In the genomic region with DNA sequence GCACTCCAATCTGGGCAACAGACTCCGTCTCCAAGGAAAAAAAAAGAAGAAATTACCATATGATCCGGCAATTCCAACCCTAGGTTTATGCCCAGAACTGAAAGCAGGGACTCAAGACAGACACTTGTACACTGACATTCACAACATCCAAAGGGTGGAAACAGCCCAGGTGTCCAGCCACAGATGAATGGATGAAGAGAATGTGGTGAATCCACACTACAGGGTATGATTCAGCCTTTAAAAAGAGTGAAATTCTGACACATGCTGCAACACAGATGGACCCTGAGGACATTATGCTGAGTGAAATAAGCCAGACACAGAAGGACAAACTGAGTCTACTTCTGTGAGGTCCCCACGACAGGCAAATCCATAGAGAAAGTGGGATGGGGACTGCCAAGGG, we compare ENCODE assay signal across 11 cellular contexts. TPM values are rescaled to one million over a fixed set of nuclear protein-coding genes. Genes with fewer than 3 reads are reported as not detected.
DNase-seq lines count a peak whose midpoint lies in the region; ATAC-seq, FAIRE-seq and TF ChIP-seq lines count a peak whose summit lies in the region.
"Had no signal": no experiment of that assay in that cellular context is flagged by ENCODE, and none has a peak within 500 bp of the region (broad histone marks: within the 10 kb centered on the region; RNA-seq: fewer than 3 reads in every experiment).

No MANE protein-coding gene starts in this region.

- no peaks in the 10 kb centered on the region for H3K79me2 ChIP-seq in keratinocyte (ENCODE audit: control insufficient read depth, insufficient read depth, low read length)

- H3K27ac Mint-ChIP-seq in activated naive CD4-positive, alpha-beta T cell treated with anti-CD3 and anti-CD28 coated beads, Interleukin-2, amount 50 U/mL, for 24 hours, result peak overlapping the region; percentile 48
- peak overlapping the region; percentile 84 for H3K27ac Mint-ChIP-seq in activated CD8-positive, alpha-beta T cell treated with anti-CD3 and anti-CD28 coated beads for 36 hours

- dilution Hi-C loops in keratinocyte (cut with MboI; ENCODE audit: extremely low pct_ligation_motif_present, low sequenced_read_pairs), result no loop called here

- H3K27me3 ChIP-seq in keratinocyte (ENCODE audit: control insufficient read depth, extremely low read depth, insufficient read depth, low read length) (no peaks in the 10 kb centered on the region), SJCRH30 (no peaks in the 10 kb centered on the region)

- no peak for DNase-seq in activated naive CD4-positive, alpha-beta T cell treated with Interleukin-2 at 50 U/mL for 16 hours
- no peak for DNase-seq in activated CD8-positive, alpha-beta T cell treated with anti-CD3 and anti-CD28 coated beads for 36 hours
- DNase-seq in keratinocyte (ENCODE audit: low read depth, low spot score) (no peak), urothelium cell line (ENCODE audit: low spot score) (no peak), SJCRH30 (no peak), GM10266 (ENCODE audit: extremely low spot score) (no peak)
- DNase-seq: activated gamma-delta T cell had no signal

- H2AFZ ChIP-seq in keratinocyte (ENCODE audit: control insufficient read depth, low read length), result no peak overlapping the region

- H3K36me3 ChIP-seq in keratinocyte (ENCODE audit: control insufficient read depth in 2 of 2, extremely low read depth in 1 of 2, insufficient read depth in 2 of 2, low read length in 2 of 2), result peaks cover 39 to 42% of the 10 kb centered on the region in 2 experiments
- H3K36me3 ChIP-seq in SJCRH30, result peaks cover 16% of the 10 kb centered on the region; the same call in 1 of the 2 replicates

- H3K4me1 ChIP-seq in keratinocyte (ENCODE audit: control insufficient read depth, extremely low read depth, insufficient read depth, low read length) (peaks cover 25% of the 10 kb centered on the region), SJCRH30 (peaks cover 9% of the 10 kb centered on the region)

- intact Hi-C loops in activated CD8-positive, alpha-beta T cell treated with anti-CD3 and anti-CD28 coated beads for 36 hours (cut with micrococcal nuclease), result no loop called here

- H3K27ac ChIP-seq in keratinocyte (ENCODE audit: control insufficient read depth, insufficient read depth, low read length), result no peak overlapping the region
- H3K27ac ChIP-seq in SJCRH30, result no peak overlapping the region
- H3K27ac ChIP-seq: C4-2B had no signal

- CTCF ChIA-PET in activated CD8-positive, alpha-beta T cell treated with anti-CD3 and anti-CD28 coated beads for 36 hours (lab: Charles Lee), result interaction anchor here (0.7 kb wide), 1 partner anchor 22 kb away, joined by 3 read pairs; no protein-coding TSS in a partner anchor

- FAIRE-seq in keratinocyte (lab: Jason Lieb, UNC) (peak; percentile 88), urothelium cell line (lab: Jason Lieb, UNC) (peak; percentile 35)
- FAIRE-seq: endometrium had no signal

- H4K20me1 ChIP-seq in keratinocyte (ENCODE audit: control insufficient read depth, extremely low read depth, insufficient read depth, low read length), result no peaks in the 10 kb centered on the region

- no peak for TF ChIP-seq CTCF in activated CD8-positive, alpha-beta T cell treated with anti-CD3 and anti-CD28 coated beads for 36 hours (IDR thresholded peaks at IDR 0.05)
- TF ChIP-seq CTCF in keratinocyte (optimal IDR thresholded peaks at IDR 0.05 in 1 of 3, IDR thresholded peaks at IDR 0.05 in 1 of 3, conservative IDR thresholded peaks at IDR 0.05 in 1 of 3; ENCODE audit: extremely low read depth in 1 of 3, insufficient read depth in 2 of 3, low read length in 3 of 3) (no peak), GM10266 (IDR thresholded peaks at IDR 0.05; ENCODE audit: control insufficient read depth, insufficient read depth, low read depth, missing control alignments) (no peak)

- no peak overlapping the region for H3K4me3 Mint-ChIP-seq in activated naive CD4-positive, alpha-beta T cell treated with anti-CD3 and anti-CD28 coated beads, Interleukin-2, amount 50 U/mL, for 24 hours
- H3K4me3 Mint-ChIP-seq in activated CD8-positive, alpha-beta T cell treated with anti-CD3 and anti-CD28 coated beads for 36 hours, result no peak overlapping the region

- peaks cover 4% of the 10 kb centered on the region for H3K36me3 Mint-ChIP-seq in activated naive CD4-positive, alpha-beta T cell treated with anti-CD3 and anti-CD28 coated beads, Interleukin-2, amount 50 U/mL, for 24 hours
- peaks cover 25% of the 10 kb centered on the region for H3K36me3 Mint-ChIP-seq in activated CD8-positive, alpha-beta T cell treated with anti-CD3 and anti-CD28 coated beads for 36 hours (ENCODE audit: low read depth)

- ATAC-seq in activated CD8-positive, alpha-beta T cell treated with anti-CD3 and anti-CD28 coated beads for 36 hours, result no peak
- ATAC-seq in HG03280 (IDR thresholded peaks at IDR 0.05; ENCODE audit: unreplicated experiment), result no peak

- no peak overlapping the region for H3K4me2 ChIP-seq in keratinocyte (ENCODE audit: control insufficient read depth, extremely low read depth, insufficient read depth, low read depth, low read length)

- H3K9me3 ChIP-seq in keratinocyte (ENCODE audit: control insufficient read depth, low read depth, low read length) (no peaks in the 10 kb centered on the region), SJCRH30 (replicated peaks) (no peaks in the 10 kb centered on the region)

- no peaks in the 10 kb centered on the region for H3K9me1 ChIP-seq in keratinocyte (ENCODE audit: control insufficient read depth, extremely low read depth, insufficient read depth, low read length)

- peaks cover 25% of the 10 kb centered on the region for H3K4me1 Mint-ChIP-seq in activated naive CD4-positive, alpha-beta T cell treated with anti-CD3 and anti-CD28 coated beads, Interleukin-2, amount 50 U/mL, for 24 hours
- peaks cover 28% of the 10 kb centered on the region for H3K4me1 Mint-ChIP-seq in activated CD8-positive, alpha-beta T cell treated with anti-CD3 and anti-CD28 coated beads for 36 hours (ENCODE audit: low read depth)

- no peaks in the 10 kb centered on the region for H3K27me3 Mint-ChIP-seq in activated naive CD4-positive, alpha-beta T cell treated with anti-CD3 and anti-CD28 coated beads, Interleukin-2, amount 50 U/mL, for 24 hours
- H3K27me3 Mint-ChIP-seq in activated CD8-positive, alpha-beta T cell treated with anti-CD3 and anti-CD28 coated beads for 36 hours, result no peaks in the 10 kb centered on the region

- H3K4me3 ChIP-seq in keratinocyte (ENCODE audit: control insufficient read depth in 2 of 3, extremely low read depth in 1 of 3, insufficient read depth in 2 of 3, low read depth in 1 of 3, low read length in 3 of 3) (no peak overlapping the region), SJCRH30 (no peak overlapping the region)

- H3K9ac ChIP-seq in keratinocyte (ENCODE audit: control insufficient read depth, extremely low read depth, insufficient read depth, low read length), result no peak overlapping the region

- POLR2A ChIA-PET in activated CD8-positive, alpha-beta T cell treated with anti-CD3 and anti-CD28 coated beads for 36 hours (lab: Charles Lee), result no interaction called here

- no peaks in the 10 kb centered on the region for H3K9me3 Mint-ChIP-seq in activated naive CD4-positive, alpha-beta T cell treated with anti-CD3 and anti-CD28 coated beads, Interleukin-2, amount 50 U/mL, for 24 hours
- no peaks in the 10 kb centered on the region for H3K9me3 Mint-ChIP-seq in activated CD8-positive, alpha-beta T cell treated with anti-CD3 and anti-CD28 coated beads for 36 hours

RNA-seq across cellular contexts. Expression of a gene that starts 43.9 kb away (rescaled TPM):
- total RNA-seq in activated CD8-positive, alpha-beta T cell treated with anti-CD3 and anti-CD28 coated beads for 36 hours, result 10 to 100 TPM; 60.2 to 64.3 TPM
- 37.5 to 75.6 TPM (median 45.8 TPM) in 3 replicates for polyA plus RNA-seq in keratinocyte
- 86.0 TPM for polyA plus RNA-seq in keratinocyte (2011; ENCODE audit: low read depth)
- 18.6 and 33.1 TPM in 2 replicates for polyA plus RNA-seq in keratinocyte (2011; cell fraction: cytosol; rRNA removed)
- polyA plus RNA-seq in keratinocyte (2011; cell fraction: nucleus; rRNA removed), result 149 and 170 TPM in 2 replicates
- polyA plus RNA-seq in keratinocyte (2012; ENCODE audit: low replicate concordance), result 49.0 and 49.4 TPM in 2 replicates
- 33.8 to 55.7 TPM (median 41.8 TPM) in 3 replicates for polyA minus RNA-seq in keratinocyte
- polyA minus RNA-seq in keratinocyte (2011; cell fraction: cytosol; rRNA and poly(A)+ RNA removed), result 41.6 TPM
- 46.7 and 47.9 TPM in 2 replicates for polyA minus RNA-seq in keratinocyte (2011; cell fraction: nucleus; rRNA and poly(A)+ RNA removed)
- total RNA-seq in SJCRH30 (2014; rRNA removed; shearing (Covaris generic)), result 17.0 and 25.1 TPM in 2 replicates
